Comparison of ENCODE assay signal across 12 cellular contexts in genomic region chr14:93533864-93534263, GRCh38.
DNase-seq lines count a peak whose midpoint lies in the region; ATAC-seq, FAIRE-seq and TF ChIP-seq lines count a peak whose summit lies in the region.
"Had no signal": no experiment of that assay in that cellular context is flagged by ENCODE, and none has a peak within 500 bp of the region (broad histone marks: within the 10 kb centered on the region; RNA-seq: fewer than 3 reads in every experiment).

No MANE protein-coding gene starts in this region.

- H3K4me1 ChIP-seq in heart right ventricle (peaks cover 0 to 15% (median 0%) of the 10 kb centered on the region in 9 donors), left ventricle myocardium inferior (no peaks in the 10 kb centered on the region), small intestine (ENCODE audit: control insufficient read depth in 2 of 2, insufficient read depth in 1 of 2, low read depth in 1 of 2, low read length in 1 of 2) (no peaks in the 10 kb centered on the region)
- H3K4me1 ChIP-seq: A549 had no signal

- H3K4me3 ChIP-seq in heart right ventricle (no peak overlapping the region), left ventricle myocardium inferior (no peak overlapping the region), small intestine (ENCODE audit: low read depth in 1 of 2, low read length in 2 of 2) (no peak overlapping the region)
- H3K4me3 ChIP-seq: A549, lung had no signal

- H3K9me3 ChIP-seq in heart right ventricle (no peaks in the 10 kb centered on the region), left ventricle myocardium inferior (replicated peaks) (no peaks in the 10 kb centered on the region), small intestine (ENCODE audit: control insufficient read depth, low read depth) (no peaks in the 10 kb centered on the region)
- H3K9me3 ChIP-seq: A549, SK-N-SH had no signal

- peaks cover 0 to 6% (median 0%) of the 10 kb centered on the region in 7 donors for H3K27me3 ChIP-seq in heart right ventricle
- peaks cover 6% of the 10 kb centered on the region for H3K27me3 ChIP-seq in left ventricle myocardium inferior (ENCODE audit: low read depth)
- H3K27me3 ChIP-seq in small intestine (ENCODE audit: control insufficient read depth in 2 of 2, insufficient read depth in 2 of 2, low read length in 2 of 2), result no peaks in the 10 kb centered on the region

- H3K27ac ChIP-seq in heart right ventricle (no peak overlapping the region), left ventricle myocardium inferior (replicated peaks) (no peak overlapping the region), small intestine (ENCODE audit: low read depth in 1 of 2, low read length in 1 of 2) (no peak overlapping the region)
- H3K27ac ChIP-seq: A549 had no signal

- intact Hi-C loops in heart right ventricle (cut with DNase I), result loop anchor here in 1 of 10 donors (10.0 kb wide), 1 partner anchor 299 kb away; no protein-coding TSS in a partner anchor
- intact Hi-C loops in left ventricle myocardium inferior (cut with micrococcal nuclease), result no loop called here

- DNase-seq in heart right ventricle (no peak), left ventricle myocardium inferior (no peak), SIG-M5 treated with dmso at 0.1 percent for 504 hours (lab: John Stamatoyannopoulos, UW; ENCODE audit: unreplicated experiment) (peak; percentile 94), DMS114 treated with DMSO at 0.1 percent for 48 hours (lab: John Stamatoyannopoulos, UW; ENCODE audit: unreplicated experiment) (no peak), small intestine (no peak)
- no peak for DNase-seq in stimulated activated CD4-positive, alpha-beta T cell treated with anti-CD3 and anti-CD28 coated beads, Interleukin-1b, Interleukin-23, amount 100 ng/mL, for 48 hours
- DNase-seq: activated naive CD4-positive, alpha-beta T cell treated with anti-CD3 and anti-CD28 coated beads for 36 hours; SK-N-SH had no signal

- FAIRE-seq in small intestine (lab: Jason Lieb, UNC), result no peak
- FAIRE-seq: A549 had no signal

- H3K36me3 ChIP-seq in heart right ventricle (no peaks in the 10 kb centered on the region), left ventricle myocardium inferior (no peaks in the 10 kb centered on the region), small intestine (ENCODE audit: control insufficient read depth in 2 of 2, insufficient read depth in 2 of 2, low read length in 2 of 2) (no peaks in the 10 kb centered on the region)

- TF ChIP-seq CTCF in heart right ventricle (IDR thresholded peaks at IDR 0.05) (no peak), left ventricle myocardium inferior (IDR thresholded peaks at IDR 0.05; ENCODE audit: borderline replicate concordance) (no peak)

- ATAC-seq in heart right ventricle (peak in 5 of 8 donors; percentile 42 to 53 (median 47)), HG03060 (IDR thresholded peaks at IDR 0.05; ENCODE audit: low read depth, unreplicated experiment) (peak; percentile 84), HG02970 (IDR thresholded peaks at IDR 0.05; ENCODE audit: low FRiP score, unreplicated experiment) (no peak)
- ATAC-seq: A549 had no signal
